ENCODE assay signal across 7 cellular contexts in the genomic region with DNA sequence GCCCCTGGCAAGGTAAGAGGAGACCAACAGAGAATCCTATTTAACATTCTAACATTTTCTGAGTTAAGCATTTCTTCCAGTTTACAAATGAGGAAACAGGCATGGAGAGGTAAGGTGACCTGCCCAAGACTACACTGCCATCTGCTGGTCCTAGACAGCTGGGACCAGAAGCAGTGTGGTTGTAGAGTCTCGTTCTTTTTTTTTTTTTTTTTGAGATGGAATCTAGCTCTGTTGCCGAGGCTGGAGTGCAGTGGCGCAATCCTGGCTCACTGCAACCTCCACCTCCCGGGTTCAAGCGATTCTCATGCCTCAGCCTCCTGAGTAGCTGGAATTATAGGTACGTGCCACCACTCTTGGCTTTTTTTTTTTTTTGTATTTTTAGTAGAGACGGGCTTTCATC. TPM values are rescaled to one million over a fixed set of nuclear protein-coding genes. Genes with fewer than 3 reads are reported as not detected.
DNase-seq lines count a peak whose midpoint lies in the region; ATAC-seq and TF ChIP-seq lines count a peak whose summit lies in the region.
"Not testable (repeated sequence)": the region's sequence is repeated elsewhere in the genome, so short reads cannot be mapped to it uniquely, and the experiment has no call there.

No MANE protein-coding gene starts in this region.

- not testable (repeated sequence) for H3K36me3 ChIP-seq in gastrocnemius medialis

- not testable (repeated sequence) for H3K27me3 ChIP-seq in gastrocnemius medialis

- intact Hi-C loops in gastrocnemius medialis (cut with DNase I; ENCODE audit: low total_unique reads) = loop anchor here (1.0 kb wide), 2 partner anchors 80 to 99 kb away; a partner anchor contains a TSS

- H3K4me3 ChIP-seq in gastrocnemius medialis = not testable (repeated sequence)

- peak; percentile 43 for DNase-seq in HS-27A (ENCODE audit: low read depth)
- DNase-seq in NCI-H526 treated with DMSO at 0.1 percent for 48 hours (lab: John Stamatoyannopoulos, UW) = peak; percentile 69
- DNase-seq in T47D (ENCODE audit: low read depth in 1 of 2, low spot score in 1 of 2) = peak; percentile 84 to 93
- peak; percentile 44 for DNase-seq in iPS DF 4.7 (ENCODE audit: extremely low read depth, low spot score)
- peak; percentile 51 to 82 for DNase-seq in gastrocnemius medialis

- not testable (repeated sequence) for H3K4me1 ChIP-seq in gastrocnemius medialis

- not testable (repeated sequence) for H3K27ac ChIP-seq in gastrocnemius medialis

- not testable (repeated sequence) for TF ChIP-seq POLR2A in gastrocnemius medialis (IDR thresholded peaks at IDR 0.05)

- ATAC-seq in activated CD4-positive, CD25-positive, alpha-beta regulatory T cell treated with anti-CD3 and anti-CD28 coated beads, Interleukin-2, amount 50 U/mL, for 24 hours = peak; percentile 83 to 91
- ATAC-seq in gastrocnemius medialis = peak; percentile 79 to 81

- H3K9me3 ChIP-seq in gastrocnemius medialis = not testable (repeated sequence)

- in situ Hi-C loops in T47D (cut with HindIII; ENCODE audit: low pct_unique_long_range_greater_than_20kb, low sequenced_read_pairs) = not testable (repeated sequence)
- in situ Hi-C loops in gastrocnemius medialis (cut with MboI; ENCODE audit: low sequenced_read_pairs in 4 of 4) = loop anchor here in 3 of 4 donors (5.0 to 10.0 kb wide), 3 partner anchors 72 to 82 kb away; a partner anchor contains a TSS

- peak; percentile 79 for TF ChIP-seq CTCF in GM12874 (IDR thresholded peaks at IDR 0.05; ENCODE audit: insufficient read depth, low read depth, low read length)
- peak; percentile 60 to 84 (median 69) for TF ChIP-seq CTCF in gastrocnemius medialis (IDR thresholded peaks at IDR 0.05 in 4 of 5, conservative IDR thresholded peaks at IDR 0.05 in 1 of 5)

RNA-seq across cellular contexts. Expression of a gene that starts 5.3 kb away (rescaled TPM):
- total RNA-seq in gastrocnemius medialis = 10 to 100 TPM; 48.9 to 68.6 (median 59.4) TPM

RNA-seq across cellular contexts. Expression of a gene that starts 28.0 kb away (rescaled TPM):
- 100 to 1,000 TPM; 243 to 350 (median 329) TPM for total RNA-seq in gastrocnemius medialis

RNA-seq across cellular contexts. Expression of a gene that starts 45.9 kb away (rescaled TPM):
- 10 to 100 TPM; 16.8 to 48.9 (median 25.6) TPM for total RNA-seq in gastrocnemius medialis
